9 cellular contexts compared by ENCODE assay signal in genomic region chr1:39508857-39509305, GRCh38. TPM values are rescaled to one million over a fixed set of nuclear protein-coding genes. Genes with fewer than 3 reads are reported as not detected.
DNase-seq lines count a peak whose midpoint lies in the region; ATAC-seq and TF ChIP-seq lines count a peak whose summit lies in the region.
"Had no signal": no experiment of that assay in that cellular context is flagged by ENCODE, and none has a peak within 500 bp of the region (broad histone marks: within the 10 kb centered on the region; RNA-seq: fewer than 3 reads in every experiment).

No MANE protein-coding gene starts in this region.

- ATAC-seq in GM19438 (IDR thresholded peaks at IDR 0.05; ENCODE audit: low read depth, unreplicated experiment): peak; percentile 13
- ATAC-seq in HG02588 (IDR thresholded peaks at IDR 0.05; ENCODE audit: unreplicated experiment): no peak

- DNase-seq in AG09309 (ENCODE audit: low read depth) (peak; percentile 24), fibroblast of peridontal ligament (ENCODE audit: extremely low read depth) (peak; percentile 64), hippocampal formation (lab: John Stamatoyannopoulos, UW) (no peak), midbrain (lab: John Stamatoyannopoulos, UW) (no peak), testis (no peak)

- no peaks in the 10 kb centered on the region for H3K36me3 ChIP-seq in testis (ENCODE audit: low read depth, missing control alignments)

- H3K4me3 ChIP-seq in AG09309 (ENCODE audit: control insufficient read depth, low read depth, low read length): no peak overlapping the region
- no peak overlapping the region for H3K4me3 ChIP-seq in testis

- no peaks in the 10 kb centered on the region for H3K27me3 ChIP-seq in testis

- TF ChIP-seq POLR2A in testis (IDR thresholded peaks at IDR 0.05): no peak

- H3K4me3 Mint-ChIP-seq in IgD-negative memory B cell: peak overlapping the region; percentile 61 to 91 (median 80)

- intact Hi-C loops in testis (cut with DNase I; ENCODE audit: low total_unique reads): no loop called here

- H3K9me3 ChIP-seq in testis: no peaks in the 10 kb centered on the region

- peaks cover 11 to 18% (median 12%) of the 10 kb centered on the region in 3 donors for H3K4me1 Mint-ChIP-seq in IgD-negative memory B cell

- H3K4me1 ChIP-seq in testis: peaks cover 4% of the 10 kb centered on the region

- TF ChIP-seq CTCF in AG09309 (IDR thresholded peaks at IDR 0.05; ENCODE audit: control insufficient read depth, insufficient read depth, low read depth, low read length, missing control alignments) (no peak), testis (IDR thresholded peaks at IDR 0.05) (no peak)

- no peaks in the 10 kb centered on the region for H3K36me3 Mint-ChIP-seq in IgD-negative memory B cell
- H3K36me3 Mint-ChIP-seq: CD4-positive, alpha-beta memory T cell had no signal

- H3K9me3 Mint-ChIP-seq in IgD-negative memory B cell: no peaks in the 10 kb centered on the region
- H3K9me3 Mint-ChIP-seq: CD4-positive, alpha-beta memory T cell had no signal

- 79 to 89% methylated on average over 10 to 11 of the region's 11 CpGs for WGBS in testis, 2 donors

- H3K27me3 Mint-ChIP-seq in IgD-negative memory B cell: no peaks in the 10 kb centered on the region
- H3K27me3 Mint-ChIP-seq: CD4-positive, alpha-beta memory T cell had no signal

- peak overlapping the region in 1 of 3 donors; percentile 59 for H3K27ac Mint-ChIP-seq in IgD-negative memory B cell

- H3K27ac ChIP-seq in testis: peak overlapping the region in 1 of 2 donors; percentile 72

RNA-seq across cellular contexts. Expression of gene BMP8A, which starts 17.4 kb away (rescaled TPM):
- polyA plus RNA-seq in IgD-negative memory B cell (0.21 TPM), testis (ENCODE audit: insufficient read depth, low read depth, low replicate concordance) (4.3 TPM)
- total RNA-seq in testis: 10 to 100 TPM in 1 of 2 donors, 1 to 10 TPM in 1; 5.6 to 15.0 TPM
- total RNA-seq: CD4-positive, alpha-beta memory T cell had no signal
- polyA plus RNA-seq: CD4-positive, alpha-beta memory T cell had no signal

Comparison
In these comparisons a context has a peak if more than half of its experiments do, and no peak if none do; other contexts are left out.
1. DNase-seq: peak in AG09309 (single experiment) and fibroblast of peridontal ligament (single experiment); none in hippocampal formation (0 of 2), midbrain (single experiment) and testis (single experiment).